16 cellular contexts compared by ENCODE assay signal in genomic region chr11:70326843-70327242, GRCh38. TPM values are rescaled to one million over a fixed set of nuclear protein-coding genes. Genes with fewer than 3 reads are reported as not detected.
DNase-seq lines count a peak whose midpoint lies in the region; ATAC-seq and TF ChIP-seq lines count a peak whose summit lies in the region.
"Had no signal": no experiment of that assay in that cellular context is flagged by ENCODE, and none has a peak within 500 bp of the region (broad histone marks: within the 10 kb centered on the region; RNA-seq: fewer than 3 reads in every experiment).

No MANE protein-coding gene starts in this region.

- no peak overlapping the region for H4K91ac ChIP-seq in mesenchymal stem cell (ENCODE audit: low read length)

- DNase-seq in HFFc6, result no peak
- DNase-seq in colonic mucosa, result no peak
- no peak for DNase-seq in mesenchymal stem cell
- DNase-seq in spleen, result no peak
- no peak for DNase-seq in NCI-H2081 (lab: John Stamatoyannopoulos, UW)
- no peak for DNase-seq in HPDE6-E6E7 (ENCODE audit: extremely low spot score)
- DNase-seq: activated B cell treated with CpG ODN at 0.5 μM for 24 hours; activated effector memory CD4-positive, alpha-beta T cell treated with anti-CD3 and anti-CD28 coated beads, Interleukin-2, amount 50 U/mL, for 16 hours; immature natural killer cell; NCI-H146; NCI-H510A treated with DMSO at 0.1 percent for 48 hours; stimulated activated CD8-positive, alpha-beta memory T cell treated with anti-CD3 and anti-CD28 coated beads, Interleukin-4, amount 100 ng/mL, for 48 hours had no signal

- intact Hi-C loops in colonic mucosa (cut with DNase I), result no loop called here
- intact Hi-C loops in spleen (cut with DNase I; ENCODE audit: low total_unique reads), result no loop called here

- H3K27me3 ChIP-seq in colonic mucosa, result no peaks in the 10 kb centered on the region
- H3K27me3 ChIP-seq in mesenchymal stem cell (ENCODE audit: control insufficient read depth in 1 of 2, insufficient read depth in 1 of 2, low read length in 2 of 2), result no peaks in the 10 kb centered on the region
- H3K27me3 ChIP-seq in spleen (replicated peaks in 1 of 7), result no peaks in the 10 kb centered on the region
- H3K27me3 ChIP-seq: body of pancreas had no signal

- no peak overlapping the region for H2AFZ ChIP-seq in mesenchymal stem cell (ENCODE audit: low read depth, low read length)

- no peak for ATAC-seq in GM18519 (IDR thresholded peaks at IDR 0.05; ENCODE audit: low FRiP score, unreplicated experiment)
- ATAC-seq in GM19455 (IDR thresholded peaks at IDR 0.05; ENCODE audit: unreplicated experiment), result no peak

- no peak overlapping the region for H3K4ac ChIP-seq in mesenchymal stem cell (ENCODE audit: low read depth in 1 of 2, low read length in 2 of 2)

- no peak overlapping the region for H2BK15ac ChIP-seq in mesenchymal stem cell (ENCODE audit: low read depth, poor library complexity, severe bottlenecking)

- peak overlapping the region; percentile 41 for H3K27ac ChIP-seq in colonic mucosa
- no peak overlapping the region for H3K27ac ChIP-seq in mesenchymal stem cell (ENCODE audit: low read length, poor library complexity, severe bottlenecking)
- H3K27ac ChIP-seq in spleen, result peak overlapping the region in 7 of 8 donors; percentile 19 to 79 (median 73)

- no peak for TF ChIP-seq CTCF in HFFc6 (IDR thresholded peaks at IDR 0.05)
- TF ChIP-seq CTCF in colonic mucosa (IDR thresholded peaks at IDR 0.05), result no peak
- no peak for TF ChIP-seq CTCF in spleen (IDR thresholded peaks at IDR 0.05 in 8 of 11, conservative IDR thresholded peaks at IDR 0.05 in 3 of 11)

- H3K36me3 Mint-ChIP-seq in HFFc6 (ENCODE audit: low read depth), result peaks cover 34% of the 10 kb centered on the region

- TF ChIP-seq POLR2A in spleen (IDR thresholded peaks at IDR 0.05), result no peak

- no peak overlapping the region for H3K9ac ChIP-seq in colonic mucosa (ENCODE audit: low read depth in 2 of 2, low read length in 2 of 2)
- H3K9ac ChIP-seq in mesenchymal stem cell (ENCODE audit: low read length), result peak overlapping the region; percentile 83

- H3K36me3 ChIP-seq in colonic mucosa, result peaks cover 6% of the 10 kb centered on the region
- H3K36me3 ChIP-seq in mesenchymal stem cell (ENCODE audit: control insufficient read depth in 1 of 2, insufficient read depth in 2 of 2, low read depth in 1 of 2, low read length in 2 of 2), result peaks cover 17 to 53% of the 10 kb centered on the region in 2 experiments
- H3K36me3 ChIP-seq in spleen, result peaks cover 0 to 100% (median 67%) of the 10 kb centered on the region in 6 donors

- no peak overlapping the region for H2BK5ac ChIP-seq in mesenchymal stem cell (ENCODE audit: low read depth, low read length, poor library complexity, severe bottlenecking)

- H3K9me3 ChIP-seq in colonic mucosa (no peaks in the 10 kb centered on the region), mesenchymal stem cell (ENCODE audit: control insufficient read depth, low read length) (no peaks in the 10 kb centered on the region), spleen (no peaks in the 10 kb centered on the region)
- H3K9me3 ChIP-seq: body of pancreas had no signal

- H4K8ac ChIP-seq in mesenchymal stem cell (ENCODE audit: low read length), result no peak overlapping the region

- WGBS in mesenchymal stem cell, result 100% methylated on average over 1 of the region's 2 CpGs
- 64 to 81% (median 76%) methylated on average over 2 of the region's 2 CpGs for WGBS in spleen, 5 donors

- no peak overlapping the region for H3K18ac ChIP-seq in mesenchymal stem cell (ENCODE audit: low read depth in 1 of 2, low read length in 2 of 2)

- H3K79me1 ChIP-seq in mesenchymal stem cell (replicated peaks; ENCODE audit: low read length, poor library complexity, severe bottlenecking), result peaks cover 19% of the 10 kb centered on the region

- H2AK5ac ChIP-seq in mesenchymal stem cell (ENCODE audit: low read length, severe bottlenecking), result no peak overlapping the region

- H2BK120ac ChIP-seq in mesenchymal stem cell (ENCODE audit: low read depth, low read length), result no peak overlapping the region

- no peak overlapping the region for H3K4me3 ChIP-seq in colonic mucosa
- H3K4me3 ChIP-seq in mesenchymal stem cell (ENCODE audit: insufficient read depth in 1 of 2, low read depth in 1 of 2, low read length in 2 of 2), result peak overlapping the region in 1 of 2 experiments; percentile 49
- H3K4me3 ChIP-seq in spleen, result peak overlapping the region in 1 of 8 donors; percentile 3
- H3K4me3 ChIP-seq: body of pancreas had no signal

- peak overlapping the region; percentile 61 for H3K27ac Mint-ChIP-seq in HFFc6
- H3K27ac Mint-ChIP-seq: activated B cell treated with CpG ODN at 0.5 μM for 24 hours, immature natural killer cell, progenitor cell of endocrine pancreas had no signal

- no peak overlapping the region for H3K14ac ChIP-seq in mesenchymal stem cell (ENCODE audit: low read length in 2 of 2)

- peaks cover 25% of the 10 kb centered on the region for H3K4me1 Mint-ChIP-seq in HFFc6 (ENCODE audit: low read depth)

- no peak overlapping the region for H2BK12ac ChIP-seq in mesenchymal stem cell (ENCODE audit: low read length in 2 of 2)

- no peaks in the 10 kb centered on the region for H3K9me3 Mint-ChIP-seq in HFFc6
- H3K9me3 Mint-ChIP-seq: activated B cell treated with CpG ODN at 0.5 μM for 24 hours, immature natural killer cell had no signal

- H3K4me2 ChIP-seq in mesenchymal stem cell (ENCODE audit: low read length, poor library complexity, severe bottlenecking), result no peak overlapping the region

- no peaks in the 10 kb centered on the region for H3K4me1 ChIP-seq in colonic mucosa
- H3K4me1 ChIP-seq in mesenchymal stem cell (ENCODE audit: control insufficient read depth, insufficient read depth, low read depth, low read length), result peaks cover 25% of the 10 kb centered on the region
- peaks cover 0 to 53% (median 17%) of the 10 kb centered on the region in 6 donors for H3K4me1 ChIP-seq in spleen
- H3K4me1 ChIP-seq: body of pancreas had no signal

- H3K4me3 Mint-ChIP-seq in HFFc6, result no peak overlapping the region
- H3K4me3 Mint-ChIP-seq: activated B cell treated with CpG ODN at 0.5 μM for 24 hours, immature natural killer cell had no signal

- no peak overlapping the region for H3K23ac ChIP-seq in mesenchymal stem cell (ENCODE audit: low read length in 2 of 2)

- H3K27me3 Mint-ChIP-seq in HFFc6 (ENCODE audit: insufficient read depth), result no peaks in the 10 kb centered on the region; the same call in 1 of the 2 replicates
- H3K27me3 Mint-ChIP-seq: activated B cell treated with CpG ODN at 0.5 μM for 24 hours, progenitor cell of endocrine pancreas had no signal

RNA-seq across cellular contexts. Expression of gene PPFIA1, which starts 56.4 kb away (rescaled TPM):
- 10 to 100 TPM; 29.4 to 40.0 (median 32.7) TPM for total RNA-seq in HFFc6 (2021; fragmentation: NEBNext Ultra II Directional; extraction: Animal tissue kit (Norgen Biotek cat#: 25700))
- total RNA-seq in colonic mucosa, result 10 to 100 TPM; 46.9 to 47.5 TPM
- polyA plus RNA-seq in mesenchymal stem cell (2013, experiment 1 of 2), result 25.2 TPM
- 25.0 TPM for polyA plus RNA-seq in mesenchymal stem cell (2013, experiment 2 of 2)
- total RNA-seq in spleen, result 10 to 100 TPM; 46.1 to 73.5 (median 64.6) TPM
- polyA plus RNA-seq in spleen, result 10 to 100 TPM in 2 of 3 donors, 1 to 10 TPM in 1; 7.6 to 18.4 (median 18.3) TPM
